34 cellular contexts compared by ENCODE assay signal in genomic region chr3:66080167-66080566, GRCh38. TPM values are rescaled to one million over a fixed set of nuclear protein-coding genes. Genes with fewer than 3 reads are reported as not detected.
"Had no signal": no experiment of that assay in that cellular context is flagged by ENCODE, and none has a peak within 500 bp of the region (broad histone marks: within the 10 kb centered on the region; RNA-seq: fewer than 3 reads in every experiment).

No MANE protein-coding gene starts in this region.

- H3K27ac ChIP-seq: adrenal gland, body of pancreas, brain microvascular endothelial cell, breast epithelium, VCaP had no signal

- DNase-seq: activated B cell treated with CpG ODN at 0.5 μM for 24 hours; activated CD4-positive, alpha-beta memory T cell treated with anti-CD3 and anti-CD28 coated beads for 36 hours; activated CD4-positive, alpha-beta T cell treated with anti-CD3 and anti-CD28 coated beads for 4 hours; activated CD4-positive, alpha-beta T cell treated with anti-CD3 and anti-CD28 coated beads, Interleukin-2, amount 10 ng/mL, durations not matched to agents 24 days and 14 days; activated CD4-positive, alpha-beta T cell treated with anti-CD3 and anti-CD28 coated beads, Interleukin-2, amount 50 U/mL, for 1 hour; activated CD4-positive, alpha-beta T cell treated with anti-CD3 and anti-CD28 coated beads, Interleukin-2, amount 50 U/mL, for 4 hours; activated CD4-positive, CD25-positive, alpha-beta regulatory T cell treated with anti-CD3 and anti-CD28 coated beads, Interleukin-2, amount 50 U/mL, for 72 hours; activated CD8-positive, alpha-beta memory T cell treated with anti-CD3 and anti-CD28 coated beads, Interleukin-2, amount 50 U/mL, for 4 hours; activated CD8-positive, alpha-beta T cell treated with anti-CD3 and anti-CD28 coated beads for 36 hours; activated effector memory CD4-positive, alpha-beta T cell treated with anti-CD3 and anti-CD28 coated beads, Interleukin-2, amount 50 U/mL, for 16 hours; activated gamma-delta T cell treated with Interleukin-2 at 50 U/mL for 16 hours; activated naive CD4-positive, alpha-beta T cell; activated naive CD4-positive, alpha-beta T cell treated with anti-CD3 and anti-CD28 coated beads for 36 hours; activated naive CD4-positive, alpha-beta T cell treated with anti-CD3 and anti-CD28 coated beads, Interleukin-2, amount 50 U/mL, for 16 hours; activated naive CD8-positive, alpha-beta T cell treated with anti-CD3 and anti-CD28 coated beads for 36 hours; activated T-cell treated with anti-CD3 and anti-CD28 coated beads for 4 hours; activated T-cell treated with anti-CD3 and anti-CD28 coated beads, Interleukin-2, amount 50 U/mL, for 1 hour; activated T-cell treated with anti-CD3 and anti-CD28 coated beads, Interleukin-2, amount 50 U/mL, for 4 hours; activated T-cell treated with anti-CD3 and anti-CD28 coated beads, Interleukin-2, amount 50 U/mL, for 72 hours; adrenal gland; amniotic stem cell; aorta; body of pancreas; brain microvascular endothelial cell; central memory CD4-positive, alpha-beta T cell; T-helper 1 cell; T-helper 2 cell; T-helper 9 cell had no signal

- H3K4me3 ChIP-seq: adrenal gland, body of pancreas, breast epithelium had no signal

- FAIRE-seq: astrocyte, TTC549 had no signal

- H3K27me3 ChIP-seq: adrenal gland, body of pancreas, brain microvascular endothelial cell, breast epithelium had no signal

- H3K9me3 ChIP-seq: adrenal gland, body of pancreas, breast epithelium had no signal

- H3K4me1 ChIP-seq: adrenal gland, body of pancreas, breast epithelium had no signal

- H3K36me3 ChIP-seq: adrenal gland, brain microvascular endothelial cell, breast epithelium had no signal

- ATAC-seq: activated CD8-positive, alpha-beta T cell treated with anti-CD3 and anti-CD28 coated beads for 36 hours; activated naive CD4-positive, alpha-beta T cell treated with anti-CD3 and anti-CD28 coated beads, Interleukin-2, amount 50 U/mL, for 72 hours; activated T-cell treated with anti-CD3 and anti-CD28 coated beads, Interleukin-2, amount 50 U/mL, for 4 hours; activated T-cell treated with anti-CD3 and anti-CD28 coated beads, Interleukin-2, amount 50 U/mL, for 72 hours; activated T-helper 17 cell treated with anti-CD3 and anti-CD28 coated beads, Interleukin-2, amount 50 U/mL, for 72 hours; body of pancreas had no signal

RNA-seq across cellular contexts. Expression of gene MAGI1, which starts 41.4 kb away (rescaled TPM):
- total RNA-seq: activated B cell treated with CpG ODN at 0.5 μM for 24 hours; activated naive CD4-positive, alpha-beta T cell treated with anti-CD3 and anti-CD28 coated beads for 36 hours had no signal
